ENCODE assay signal across 8 cellular contexts in genomic region chrX:23668335-23668734, GRCh38. TPM values are rescaled to one million over a fixed set of nuclear protein-coding genes. Genes with fewer than 3 reads are reported as not detected.
DNase-seq lines count a peak whose midpoint lies in the region; ATAC-seq and TF ChIP-seq lines count a peak whose summit lies in the region.

No MANE protein-coding gene starts in this region.

- 2 to 4% methylated on average over 3 of the region's 3 CpGs for WGBS in body of pancreas, 2 donors

- ATAC-seq in HG03342 (IDR thresholded peaks at IDR 0.05; ENCODE audit: unreplicated experiment) (peak; percentile 32), body of pancreas (peak; percentile 25), naive B cell (ENCODE audit: low read depth in 2 of 2) (no peak), HG02970 (IDR thresholded peaks at IDR 0.05; ENCODE audit: low FRiP score, unreplicated experiment) (no peak)

- H3K27me3 ChIP-seq in body of pancreas, result no peaks in the 10 kb centered on the region

- H3K9me3 ChIP-seq in body of pancreas, result no peaks in the 10 kb centered on the region

- H3K4me1 Mint-ChIP-seq in naive B cell, result peaks cover 4 to 15% (median 9%) of the 10 kb centered on the region in 3 donors

- peaks cover 5% of the 10 kb centered on the region for H3K4me1 ChIP-seq in body of pancreas

- H3K27ac Mint-ChIP-seq in naive B cell, result peak overlapping the region in 5 of 6 donors; percentile 32 to 99 (median 88)

- peak in 1 of 3 donors; percentile 32 for TF ChIP-seq POLR2A in body of pancreas (IDR thresholded peaks at IDR 0.05)

- TF ChIP-seq CTCF in body of pancreas (IDR thresholded peaks at IDR 0.05), result no peak

- no peaks in the 10 kb centered on the region for H3K36me3 Mint-ChIP-seq in naive B cell

- H3K4me3 Mint-ChIP-seq in naive B cell, result peak overlapping the region in 7 of 8 donors; percentile 85 to 94 (median 91)

- H3K9me3 Mint-ChIP-seq in naive B cell, result no peaks in the 10 kb centered on the region

- no peaks in the 10 kb centered on the region for H3K27me3 Mint-ChIP-seq in naive B cell

- DNase-seq in DMS53 (lab: John Stamatoyannopoulos, UW) (peak; percentile 26), DMS53 treated with DMSO at 0.1 percent for 48 hours (lab: John Stamatoyannopoulos, UW; ENCODE audit: unreplicated experiment) (no peak), body of pancreas (no peak), naive B cell (no peak), NCI-H146 (lab: John Stamatoyannopoulos, UW) (no peak), NCI-H2227 treated with DMSO at 0.1 percent for 48 hours (lab: John Stamatoyannopoulos, UW) (no peak)

- H3K36me3 ChIP-seq in body of pancreas (replicated peaks in 1 of 2; ENCODE audit: insufficient read depth in 1 of 2, low read depth in 2 of 2), result no peaks in the 10 kb centered on the region

- peak overlapping the region in 1 of 2 donors; percentile 26 for H3K4me3 ChIP-seq in body of pancreas

- intact Hi-C loops in body of pancreas (cut with DNase I), result no loop called here

- H3K27ac ChIP-seq in body of pancreas, result peak overlapping the region; percentile 61 to 88 (median 81)

RNA-seq across cellular contexts. Expression of gene PRDX4, which starts 1.0 kb away (rescaled TPM):
- 100 to 1,000 TPM; 282 to 409 TPM for total RNA-seq in body of pancreas
- polyA plus RNA-seq in naive B cell (ENCODE audit: low read depth in 6 of 6), result 10 to 100 TPM; 28.3 to 46.5 (median 40.2) TPM

Comparison
In these comparisons a context has a peak if more than half of its experiments do, and no peak if none do; other contexts are left out.
1. ATAC-seq: peak in HG03342 (single experiment) and body of pancreas (single experiment); none in naive B cell (0 of 2) and HG02970 (single experiment).